Comparison of ENCODE assay signal across 1 cellular context in genomic region chr18:49072524-49072934, GRCh38.
A peak's percentile ranks its signal among the peaks of the same experiment; 100 is the strongest.
TF ChIP-seq lines count a peak whose summit lies in the region.

No MANE protein-coding gene starts in this region.

TF ChIP-seq in HepG2, 621 proteins besides CTCF, POLR2A, EP300 and RAD21 (continued from another document):
- TF ChIP-seq AHDC1 (CRISPR knock-in tag; IDR thresholded peaks at IDR 0.05; ENCODE audit: borderline replicate concordance) (0 out of 2 replicates have a peak, but pooled peaks have one; percentile 43), ZNF510 (CRISPR knock-in tag; IDR thresholded peaks at IDR 0.05; ENCODE audit: low read depth) (0 out of 2 replicates have a peak, but pooled peaks have one; percentile 25), CEBPG (CRISPR knock-in tag; IDR thresholded peaks at IDR 0.05) (peak; percentile 82), NCOR1 (IDR thresholded peaks at IDR 0.05; ENCODE audit: borderline replicate concordance, low read length) (peak; percentile 75), SAP130 (CRISPR knock-in tag; IDR thresholded peaks at IDR 0.05; ENCODE audit: low read depth) (peak; percentile 32; the same call in 1 of the 2 replicates), RXRB (CRISPR knock-in tag; IDR thresholded peaks at IDR 0.05; ENCODE audit: borderline replicate concordance) (0 out of 2 replicates have a peak, but pooled peaks have one; percentile 15), ZNF629 (CRISPR knock-in tag; conservative IDR thresholded peaks at IDR 0.05) (0 out of 2 replicates have a peak, but pooled peaks have one; percentile 15), HNF4G (IDR thresholded peaks at IDR 0.05; ENCODE audit: borderline replicate concordance, low read depth, low read length) (peak; percentile 81), HNF4G (CRISPR knock-in tag; IDR thresholded peaks at IDR 0.05; ENCODE audit: borderline replicate concordance, low read depth) (0 out of 2 replicates have a peak, but pooled peaks have one; percentile 28), TFDP1 (CRISPR knock-in tag; IDR thresholded peaks at IDR 0.05; ENCODE audit: borderline replicate concordance) (0 out of 2 replicates have a peak, but pooled peaks have one; percentile 13), ARID5B (CRISPR knock-in tag; IDR thresholded peaks at IDR 0.05) (peak; percentile 71), MXD4 (CRISPR knock-in tag; IDR thresholded peaks at IDR 0.05) (0 out of 2 replicates have a peak, but pooled peaks have one; percentile 10), SOX6 (IDR thresholded peaks at IDR 0.05) (no peak), SOX6 (CRISPR knock-in tag; IDR thresholded peaks at IDR 0.05) (peak; percentile 62; the same call in 1 of the 2 replicates), ZNF121 (CRISPR knock-in tag; IDR thresholded peaks at IDR 0.05) (no peak), ZSCAN22 (CRISPR knock-in tag; IDR thresholded peaks at IDR 0.05) (peak; percentile 94), KDM6A (CRISPR knock-in tag; IDR thresholded peaks at IDR 0.05; ENCODE audit: low read depth) (0 out of 2 replicates have a peak, but pooled peaks have one; percentile 23), CREB1 (IDR thresholded peaks at IDR 0.05) (no peak), CREB1 (CRISPR knock-in tag; IDR thresholded peaks at IDR 0.05) (peak; percentile 29; the same call in 1 of the 2 replicates), ZNF549 (CRISPR knock-in tag; IDR thresholded peaks at IDR 0.05) (no peak), CREM (IDR thresholded peaks at IDR 0.05) (peak; percentile 52; the same call in 1 of the 2 replicates), CREM (CRISPR knock-in tag; IDR thresholded peaks at IDR 0.05) (no peak), GATAD2A (CRISPR knock-in tag; IDR thresholded peaks at IDR 0.05) (peak; percentile 76; the same call in 1 of the 2 replicates), EHMT2 (IDR thresholded peaks at IDR 0.05; ENCODE audit: borderline replicate concordance, low read depth, low read length) (peak; percentile 28; the same call in 1 of the 2 replicates), ZNF292 (CRISPR knock-in tag; IDR thresholded peaks at IDR 0.05; ENCODE audit: borderline replicate concordance, low read depth) (no peak), HDAC6 (IDR thresholded peaks at IDR 0.05; ENCODE audit: low read depth, low read length) (no peak), HNF4A (CRISPR knock-in tag; IDR thresholded peaks at IDR 0.05) (peak; percentile 84), CC2D1A (CRISPR knock-in tag; IDR thresholded peaks at IDR 0.05) (no peak), ZNF430 (CRISPR knock-in tag; IDR thresholded peaks at IDR 0.05) (no peak), FOSL2 (CRISPR knock-in tag; IDR thresholded peaks at IDR 0.05) (peak; percentile 21; the same call in 1 of the 2 replicates), HOXA3 (CRISPR knock-in tag; IDR thresholded peaks at IDR 0.05) (peak; percentile 31; the same call in 1 of the 2 replicates), ZBTB8A (CRISPR knock-in tag; IDR thresholded peaks at IDR 0.05; ENCODE audit: borderline replicate concordance, low read depth) (no peak), POGZ (CRISPR knock-in tag; IDR thresholded peaks at IDR 0.05) (no peak), HDAC2 (CRISPR knock-in tag; IDR thresholded peaks at IDR 0.05) (peak; percentile 32; the same call in 1 of the 2 replicates), RBM22 (optimal IDR thresholded peaks at IDR 0.05; ENCODE audit: low read length) (peak; percentile 24), ATF1 (CRISPR knock-in tag; IDR thresholded peaks at IDR 0.05) (0 out of 2 replicates have a peak, but pooled peaks have one; percentile 39), SALL1 (CRISPR knock-in tag; IDR thresholded peaks at IDR 0.05) (peak; percentile 54; the same call in 1 of the 2 replicates)
- TF ChIP-seq, protein P1, sequence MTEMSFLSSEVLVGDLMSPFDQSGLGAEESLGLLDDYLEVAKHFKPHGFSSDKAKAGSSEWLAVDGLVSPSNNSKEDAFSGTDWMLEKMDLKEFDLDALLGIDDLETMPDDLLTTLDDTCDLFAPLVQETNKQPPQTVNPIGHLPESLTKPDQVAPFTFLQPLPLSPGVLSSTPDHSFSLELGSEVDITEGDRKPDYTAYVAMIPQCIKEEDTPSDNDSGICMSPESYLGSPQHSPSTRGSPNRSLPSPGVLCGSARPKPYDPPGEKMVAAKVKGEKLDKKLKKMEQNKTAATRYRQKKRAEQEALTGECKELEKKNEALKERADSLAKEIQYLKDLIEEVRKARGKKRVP (CRISPR knock-in tag; IDR thresholded peaks at IDR 0.05) = peak in 1 of 2 experiments; percentile 77; a peak in 2 of 4 replicates
- TF ChIP-seq, protein P2, sequence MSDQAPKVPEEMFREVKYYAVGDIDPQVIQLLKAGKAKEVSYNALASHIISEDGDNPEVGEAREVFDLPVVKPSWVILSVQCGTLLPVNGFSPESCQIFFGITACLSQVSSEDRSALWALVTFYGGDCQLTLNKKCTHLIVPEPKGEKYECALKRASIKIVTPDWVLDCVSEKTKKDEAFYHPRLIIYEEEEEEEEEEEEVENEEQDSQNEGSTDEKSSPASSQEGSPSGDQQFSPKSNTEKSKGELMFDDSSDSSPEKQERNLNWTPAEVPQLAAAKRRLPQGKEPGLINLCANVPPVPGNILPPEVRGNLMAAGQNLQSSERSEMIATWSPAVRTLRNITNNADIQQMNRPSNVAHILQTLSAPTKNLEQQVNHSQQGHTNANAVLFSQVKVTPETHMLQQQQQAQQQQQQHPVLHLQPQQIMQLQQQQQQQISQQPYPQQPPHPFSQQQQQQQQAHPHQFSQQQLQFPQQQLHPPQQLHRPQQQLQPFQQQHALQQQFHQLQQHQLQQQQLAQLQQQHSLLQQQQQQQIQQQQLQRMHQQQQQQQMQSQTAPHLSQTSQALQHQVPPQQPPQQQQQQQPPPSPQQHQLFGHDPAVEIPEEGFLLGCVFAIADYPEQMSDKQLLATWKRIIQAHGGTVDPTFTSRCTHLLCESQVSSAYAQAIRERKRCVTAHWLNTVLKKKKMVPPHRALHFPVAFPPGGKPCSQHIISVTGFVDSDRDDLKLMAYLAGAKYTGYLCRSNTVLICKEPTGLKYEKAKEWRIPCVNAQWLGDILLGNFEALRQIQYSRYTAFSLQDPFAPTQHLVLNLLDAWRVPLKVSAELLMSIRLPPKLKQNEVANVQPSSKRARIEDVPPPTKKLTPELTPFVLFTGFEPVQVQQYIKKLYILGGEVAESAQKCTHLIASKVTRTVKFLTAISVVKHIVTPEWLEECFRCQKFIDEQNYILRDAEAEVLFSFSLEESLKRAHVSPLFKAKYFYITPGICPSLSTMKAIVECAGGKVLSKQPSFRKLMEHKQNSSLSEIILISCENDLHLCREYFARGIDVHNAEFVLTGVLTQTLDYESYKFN (CRISPR knock-in tag; conservative IDR thresholded peaks at IDR 0.05) = peak; percentile 72
- TF ChIP-seq, protein P3, sequence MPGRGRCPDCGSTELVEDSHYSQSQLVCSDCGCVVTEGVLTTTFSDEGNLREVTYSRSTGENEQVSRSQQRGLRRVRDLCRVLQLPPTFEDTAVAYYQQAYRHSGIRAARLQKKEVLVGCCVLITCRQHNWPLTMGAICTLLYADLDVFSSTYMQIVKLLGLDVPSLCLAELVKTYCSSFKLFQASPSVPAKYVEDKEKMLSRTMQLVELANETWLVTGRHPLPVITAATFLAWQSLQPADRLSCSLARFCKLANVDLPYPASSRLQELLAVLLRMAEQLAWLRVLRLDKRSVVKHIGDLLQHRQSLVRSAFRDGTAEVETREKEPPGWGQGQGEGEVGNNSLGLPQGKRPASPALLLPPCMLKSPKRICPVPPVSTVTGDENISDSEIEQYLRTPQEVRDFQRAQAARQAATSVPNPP (CRISPR knock-in tag; IDR thresholded peaks at IDR 0.05) = no peak
- TF ChIP-seq, protein P4, sequence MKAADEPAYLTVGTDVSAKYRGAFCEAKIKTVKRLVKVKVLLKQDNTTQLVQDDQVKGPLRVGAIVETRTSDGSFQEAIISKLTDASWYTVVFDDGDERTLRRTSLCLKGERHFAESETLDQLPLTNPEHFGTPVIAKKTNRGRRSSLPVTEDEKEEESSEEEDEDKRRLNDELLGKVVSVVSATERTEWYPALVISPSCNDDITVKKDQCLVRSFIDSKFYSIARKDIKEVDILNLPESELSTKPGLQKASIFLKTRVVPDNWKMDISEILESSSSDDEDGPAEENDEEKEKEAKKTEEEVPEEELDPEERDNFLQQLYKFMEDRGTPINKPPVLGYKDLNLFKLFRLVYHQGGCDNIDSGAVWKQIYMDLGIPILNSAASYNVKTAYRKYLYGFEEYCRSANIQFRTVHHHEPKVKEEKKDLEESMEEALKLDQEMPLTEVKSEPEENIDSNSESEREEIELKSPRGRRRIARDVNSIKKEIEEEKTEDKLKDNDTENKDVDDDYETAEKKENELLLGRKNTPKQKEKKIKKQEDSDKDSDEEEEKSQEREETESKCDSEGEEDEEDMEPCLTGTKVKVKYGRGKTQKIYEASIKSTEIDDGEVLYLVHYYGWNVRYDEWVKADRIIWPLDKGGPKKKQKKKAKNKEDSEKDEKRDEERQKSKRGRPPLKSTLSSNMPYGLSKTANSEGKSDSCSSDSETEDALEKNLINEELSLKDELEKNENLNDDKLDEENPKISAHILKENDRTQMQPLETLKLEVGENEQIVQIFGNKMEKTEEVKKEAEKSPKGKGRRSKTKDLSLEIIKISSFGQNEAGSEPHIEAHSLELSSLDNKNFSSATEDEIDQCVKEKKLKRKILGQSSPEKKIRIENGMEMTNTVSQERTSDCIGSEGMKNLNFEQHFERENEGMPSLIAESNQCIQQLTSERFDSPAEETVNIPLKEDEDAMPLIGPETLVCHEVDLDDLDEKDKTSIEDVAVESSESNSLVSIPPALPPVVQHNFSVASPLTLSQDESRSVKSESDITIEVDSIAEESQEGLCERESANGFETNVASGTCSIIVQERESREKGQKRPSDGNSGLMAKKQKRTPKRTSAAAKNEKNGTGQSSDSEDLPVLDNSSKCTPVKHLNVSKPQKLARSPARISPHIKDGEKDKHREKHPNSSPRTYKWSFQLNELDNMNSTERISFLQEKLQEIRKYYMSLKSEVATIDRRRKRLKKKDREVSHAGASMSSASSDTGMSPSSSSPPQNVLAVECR (CRISPR knock-in tag; IDR thresholded peaks at IDR 0.05; ENCODE audit: borderline replicate concordance) = no peak
